ENCODE assay signal across 1 cellular context in the genomic region with DNA sequence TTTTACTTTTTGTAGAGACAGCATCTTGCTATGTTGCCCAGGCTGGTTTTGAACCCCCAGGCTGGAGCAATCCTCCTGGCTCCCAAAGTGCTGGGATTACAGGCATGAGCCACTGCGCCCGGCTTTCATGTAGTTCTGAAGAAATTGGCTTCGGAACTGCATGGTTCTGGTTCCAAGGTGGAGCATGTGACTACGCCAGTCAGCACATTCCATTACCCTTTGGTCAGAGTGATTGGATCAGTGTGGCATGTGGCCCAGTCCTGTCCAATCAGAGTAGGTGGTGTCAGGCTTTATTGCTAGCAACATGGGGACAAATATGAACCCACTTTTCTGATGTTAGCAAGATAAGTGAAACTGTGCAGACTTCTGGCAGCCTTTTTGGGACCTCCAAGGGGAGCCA.
TF ChIP-seq lines count a peak whose summit lies in the region.

No MANE protein-coding gene starts in this region.

TF ChIP-seq in GM23338, 12 proteins besides CTCF, POLR2A, EP300 and RAD21 (continued from another document):
- TF ChIP-seq, protein P1, sequence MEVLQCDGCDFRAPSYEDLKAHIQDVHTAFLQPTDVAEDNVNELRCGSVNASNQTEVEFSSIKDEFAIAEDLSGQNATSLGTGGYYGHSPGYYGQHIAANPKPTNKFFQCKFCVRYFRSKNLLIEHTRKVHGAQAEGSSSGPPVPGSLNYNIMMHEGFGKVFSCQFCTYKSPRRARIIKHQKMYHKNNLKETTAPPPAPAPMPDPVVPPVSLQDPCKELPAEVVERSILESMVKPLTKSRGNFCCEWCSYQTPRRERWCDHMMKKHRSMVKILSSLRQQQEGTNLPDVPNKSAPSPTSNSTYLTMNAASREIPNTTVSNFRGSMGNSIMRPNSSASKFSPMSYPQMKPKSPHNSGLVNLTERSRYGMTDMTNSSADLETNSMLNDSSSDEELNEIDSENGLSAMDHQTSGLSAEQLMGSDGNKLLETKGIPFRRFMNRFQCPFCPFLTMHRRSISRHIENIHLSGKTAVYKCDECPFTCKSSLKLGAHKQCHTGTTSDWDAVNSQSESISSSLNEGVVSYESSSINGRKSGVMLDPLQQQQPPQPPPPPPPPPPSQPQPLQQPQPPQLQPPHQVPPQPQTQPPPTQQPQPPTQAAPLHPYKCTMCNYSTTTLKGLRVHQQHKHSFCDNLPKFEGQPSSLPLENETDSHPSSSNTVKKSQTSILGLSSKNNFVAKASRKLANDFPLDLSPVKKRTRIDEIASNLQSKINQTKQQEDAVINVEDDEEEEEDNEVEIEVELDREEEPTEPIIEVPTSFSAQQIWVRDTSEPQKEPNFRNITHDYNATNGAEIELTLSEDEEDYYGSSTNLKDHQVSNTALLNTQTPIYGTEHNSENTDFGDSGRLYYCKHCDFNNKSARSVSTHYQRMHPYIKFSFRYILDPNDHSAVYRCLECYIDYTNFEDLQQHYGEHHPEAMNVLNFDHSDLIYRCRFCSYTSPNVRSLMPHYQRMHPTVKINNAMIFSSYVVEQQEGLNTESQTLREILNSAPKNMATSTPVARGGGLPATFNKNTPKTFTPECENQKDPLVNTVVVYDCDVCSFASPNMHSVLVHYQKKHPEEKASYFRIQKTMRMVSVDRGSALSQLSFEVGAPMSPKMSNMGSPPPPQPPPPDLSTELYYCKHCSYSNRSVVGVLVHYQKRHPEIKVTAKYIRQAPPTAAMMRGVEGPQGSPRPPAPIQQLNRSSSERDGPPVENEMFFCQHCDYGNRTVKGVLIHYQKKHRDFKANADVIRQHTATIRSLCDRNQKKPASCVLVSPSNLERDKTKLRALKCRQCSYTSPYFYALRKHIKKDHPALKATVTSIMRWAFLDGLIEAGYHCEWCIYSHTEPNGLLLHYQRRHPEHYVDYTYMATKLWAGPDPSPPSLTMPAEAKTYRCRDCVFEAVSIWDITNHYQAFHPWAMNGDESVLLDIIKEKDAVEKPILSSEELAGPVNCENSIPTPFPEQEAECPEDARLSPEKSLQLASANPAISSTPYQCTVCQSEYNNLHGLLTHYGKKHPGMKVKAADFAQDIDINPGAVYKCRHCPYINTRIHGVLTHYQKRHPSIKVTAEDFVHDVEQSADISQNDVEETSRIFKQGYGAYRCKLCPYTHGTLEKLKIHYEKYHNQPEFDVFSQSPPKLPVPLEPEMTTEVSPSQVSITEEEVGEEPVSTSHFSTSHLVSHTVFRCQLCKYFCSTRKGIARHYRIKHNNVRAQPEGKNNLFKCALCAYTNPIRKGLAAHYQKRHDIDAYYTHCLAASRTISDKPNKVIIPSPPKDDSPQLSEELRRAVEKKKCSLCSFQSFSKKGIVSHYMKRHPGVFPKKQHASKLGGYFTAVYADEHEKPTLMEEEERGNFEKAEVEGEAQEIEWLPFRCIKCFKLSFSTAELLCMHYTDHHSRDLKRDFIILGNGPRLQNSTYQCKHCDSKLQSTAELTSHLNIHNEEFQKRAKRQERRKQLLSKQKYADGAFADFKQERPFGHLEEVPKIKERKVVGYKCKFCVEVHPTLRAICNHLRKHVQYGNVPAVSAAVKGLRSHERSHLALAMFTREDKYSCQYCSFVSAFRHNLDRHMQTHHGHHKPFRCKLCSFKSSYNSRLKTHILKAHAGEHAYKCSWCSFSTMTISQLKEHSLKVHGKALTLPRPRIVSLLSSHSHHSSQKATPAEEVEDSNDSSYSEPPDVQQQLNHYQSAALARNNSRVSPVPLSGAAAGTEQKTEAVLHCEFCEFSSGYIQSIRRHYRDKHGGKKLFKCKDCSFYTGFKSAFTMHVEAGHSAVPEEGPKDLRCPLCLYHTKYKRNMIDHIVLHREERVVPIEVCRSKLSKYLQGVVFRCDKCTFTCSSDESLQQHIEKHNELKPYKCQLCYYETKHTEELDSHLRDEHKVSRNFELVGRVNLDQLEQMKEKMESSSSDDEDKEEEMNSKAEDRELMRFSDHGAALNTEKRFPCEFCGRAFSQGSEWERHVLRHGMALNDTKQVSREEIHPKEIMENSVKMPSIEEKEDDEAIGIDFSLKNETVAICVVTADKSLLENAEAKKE (CRISPR knock-in tag; IDR thresholded peaks at IDR 0.05): no peak
- TF ChIP-seq, protein P2, sequence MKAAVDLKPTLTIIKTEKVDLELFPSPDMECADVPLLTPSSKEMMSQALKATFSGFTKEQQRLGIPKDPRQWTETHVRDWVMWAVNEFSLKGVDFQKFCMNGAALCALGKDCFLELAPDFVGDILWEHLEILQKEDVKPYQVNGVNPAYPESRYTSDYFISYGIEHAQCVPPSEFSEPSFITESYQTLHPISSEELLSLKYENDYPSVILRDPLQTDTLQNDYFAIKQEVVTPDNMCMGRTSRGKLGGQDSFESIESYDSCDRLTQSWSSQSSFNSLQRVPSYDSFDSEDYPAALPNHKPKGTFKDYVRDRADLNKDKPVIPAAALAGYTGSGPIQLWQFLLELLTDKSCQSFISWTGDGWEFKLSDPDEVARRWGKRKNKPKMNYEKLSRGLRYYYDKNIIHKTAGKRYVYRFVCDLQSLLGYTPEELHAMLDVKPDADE (IDR thresholded peaks at IDR 0.05): no peak
- TF ChIP-seq STAT1 (IDR thresholded peaks at IDR 0.05; ENCODE audit: unreplicated experiment): no peak
- no peak for TF ChIP-seq ZNF114 (CRISPR knock-in tag; IDR thresholded peaks at IDR 0.05)
TF ChIP-seq in GM23338: peak in this region for 0.
